ENCODE assay signal across 8 cellular contexts in genomic region chr18:54222922-54223567, GRCh38. TPM values are rescaled to one million over a fixed set of nuclear protein-coding genes. Genes with fewer than 3 reads are reported as not detected.
DNase-seq lines count a peak whose midpoint lies in the region; ATAC-seq and TF ChIP-seq lines count a peak whose summit lies in the region.

No MANE protein-coding gene starts in this region.

- H3K36me3 ChIP-seq in BLaER1 (peaks cover 7% of the 10 kb centered on the region; the same call in 1 of the 2 replicates), SJSA1 (peaks cover 15% of the 10 kb centered on the region), mammary epithelial cell (ENCODE audit: insufficient read depth, low read length) (no peaks in the 10 kb centered on the region)

- WGBS in mammary epithelial cell (ENCODE audit: low coverage, missing lambda C conversion rate), result 4% methylated on average over 5 of the region's 5 CpGs

- H3K4me3 Mint-ChIP-seq in naive B cell, result peak overlapping the region; percentile 84 to 97 (median 94)

- H3K4me2 ChIP-seq in BLaER1, result peak overlapping the region; percentile 93
- H3K4me2 ChIP-seq in mammary epithelial cell (ENCODE audit: insufficient read depth, low read depth, low read length), result peak overlapping the region; percentile 96

- H4K20me1 ChIP-seq in BLaER1 (peaks cover 57% of the 10 kb centered on the region), mammary epithelial cell (ENCODE audit: insufficient read depth, low read length) (peaks cover 8% of the 10 kb centered on the region)

- DNase-seq in SJSA1 (ENCODE audit: low read depth in 1 of 2, low spot score in 2 of 2), result no peak
- no peak for DNase-seq in mammary epithelial cell
- peak; percentile 71 for DNase-seq in naive B cell
- no peak for DNase-seq in putamen (ENCODE audit: low spot score)
- no peak for DNase-seq in effector CD8-positive, alpha-beta T cell (lab: John Stamatoyannopoulos, UW)

- peaks cover 64% of the 10 kb centered on the region for H3K79me2 ChIP-seq in mammary epithelial cell (ENCODE audit: insufficient read depth, low read length)

- intact Hi-C loops in mammary epithelial cell (cut with micrococcal nuclease), result loop anchor here (1.0 to 5.0 kb wide), 5 partner anchors 47 to 166 kb away; no protein-coding TSS in a partner anchor

- dilution Hi-C loops in mammary epithelial cell (cut with HindIII; ENCODE audit: low sequenced_read_pairs), result no loop called here

- no peaks in the 10 kb centered on the region for H3K9me3 Mint-ChIP-seq in naive B cell

- in situ Hi-C loops in mammary epithelial cell (cut with MboI; ENCODE audit: low sequenced_read_pairs in 2 of 2), result loop anchor here in 1 of 2 donors (10.0 kb wide), 1 partner anchor 52 kb away; no protein-coding TSS in a partner anchor

- CTCF ChIA-PET in mammary epithelial cell (lab: Charles Lee; ENCODE audit: low non-redundant PET), result interaction anchor here (0.6 to 1.6 kb wide), 3 partner anchors 47 to 415 kb away, joined by 3 to 11 read pairs (median 4); no protein-coding TSS in a partner anchor

- ATAC-seq in GM18873 (IDR thresholded peaks at IDR 0.05; ENCODE audit: low FRiP score, unreplicated experiment) (peak; percentile 42), HG03097 (IDR thresholded peaks at IDR 0.05; ENCODE audit: low FRiP score, unreplicated experiment) (peak; percentile 44), naive B cell (ENCODE audit: low read depth in 2 of 2) (peak; percentile 27 to 28)

- TF ChIP-seq CTCF in mammary epithelial cell (conservative IDR thresholded peaks at IDR 0.05 in 1 of 2, IDR thresholded peaks at IDR 0.05 in 1 of 2; ENCODE audit: extremely low read depth in 1 of 2, insufficient read depth in 1 of 2, low read depth in 1 of 2, low read length in 2 of 2), result peak; percentile 44 to 61

- H3K9me3 ChIP-seq in BLaER1, result no peaks in the 10 kb centered on the region
- H3K9me3 ChIP-seq in SJSA1 (replicated peaks), result no peaks in the 10 kb centered on the region
- H3K9me3 ChIP-seq in mammary epithelial cell (replicated peaks; ENCODE audit: insufficient read depth, low read length), result no peaks in the 10 kb centered on the region

- no peaks in the 10 kb centered on the region for H3K27me3 Mint-ChIP-seq in naive B cell

- H3K27ac ChIP-seq in BLaER1 (peak overlapping the region; percentile 91; the same call in 1 of the 2 replicates), SJSA1 (no peak overlapping the region), mammary epithelial cell (ENCODE audit: insufficient read depth, low read depth, low read length) (peak overlapping the region; percentile 92)

- H3K4me3 ChIP-seq in BLaER1 (peak overlapping the region; percentile 83), SJSA1 (peak overlapping the region; percentile 92), mammary epithelial cell (replicated peaks in 1 of 3; ENCODE audit: insufficient read depth in 1 of 3, low read depth in 2 of 3, low read length in 3 of 3) (peak overlapping the region; percentile 37 to 82 (median 77))

- H3K27me3 ChIP-seq in BLaER1, result no peaks in the 10 kb centered on the region
- no peaks in the 10 kb centered on the region for H3K27me3 ChIP-seq in SJSA1 (replicated peaks)
- H3K27me3 ChIP-seq in mammary epithelial cell (ENCODE audit: insufficient read depth, low read length), result no peaks in the 10 kb centered on the region

- no peak overlapping the region for H2AFZ ChIP-seq in mammary epithelial cell (ENCODE audit: low read depth, low read length)

- H3K27ac Mint-ChIP-seq in naive B cell, result peak overlapping the region; percentile 95 to 99 (median 96)

- H3K9ac ChIP-seq in BLaER1 (peak overlapping the region; percentile 85), mammary epithelial cell (ENCODE audit: insufficient read depth, low read length) (peak overlapping the region; percentile 94)

- peaks cover 32 to 64% (median 62%) of the 10 kb centered on the region in 3 donors for H3K4me1 Mint-ChIP-seq in naive B cell

- TSS peak; percentile 29 for BruUV-seq in mammary epithelial cell (replicated peaks; lab: Mats Ljungman, UMichigan)

- H3K36me3 Mint-ChIP-seq in naive B cell, result no peaks in the 10 kb centered on the region

- H3K4me1 ChIP-seq in BLaER1 (peaks cover 58% of the 10 kb centered on the region), SJSA1 (replicated peaks) (peaks cover 21% of the 10 kb centered on the region), mammary epithelial cell (ENCODE audit: insufficient read depth, low read length) (peaks cover 20% of the 10 kb centered on the region)

RNA-seq across cellular contexts. Expression of gene MBD2, which starts 1.4 kb away (rescaled TPM):
- total RNA-seq in SJSA1 (2014; rRNA removed; shearing (Covaris generic)), result 38.4 and 41.5 TPM in 2 replicates
- 100 to 1,000 TPM in 1 of 2 donors, 10 to 100 TPM in 1; 31.3 to 136 TPM for total RNA-seq in mammary epithelial cell
- polyA plus RNA-seq in mammary epithelial cell (37.9 TPM), naive B cell (ENCODE audit: low read depth in 6 of 6) (10 to 100 TPM; 11.5 to 39.0 (median 22.7) TPM)
- 122 TPM for polyA minus RNA-seq in mammary epithelial cell

RNA-seq across cellular contexts. Expression of gene POLI, which starts 46.3 kb away (rescaled TPM):
- 6.4 and 12.5 TPM in 2 replicates for total RNA-seq in SJSA1 (2014; rRNA removed; shearing (Covaris generic))
- 10 to 100 TPM; 23.3 to 27.5 TPM for total RNA-seq in mammary epithelial cell
- polyA plus RNA-seq in mammary epithelial cell, result 4.2 TPM
- polyA minus RNA-seq in mammary epithelial cell, result 2.3 TPM
- 10 to 100 TPM in 1 of 6 donors, 1 to 10 TPM in 4, not detected in 1; 5.1 to 10.5 (median 7.7) TPM for polyA plus RNA-seq in naive B cell (ENCODE audit: low read depth in 6 of 6)
